1 cellular context compared by ENCODE assay signal in the genomic region with DNA sequence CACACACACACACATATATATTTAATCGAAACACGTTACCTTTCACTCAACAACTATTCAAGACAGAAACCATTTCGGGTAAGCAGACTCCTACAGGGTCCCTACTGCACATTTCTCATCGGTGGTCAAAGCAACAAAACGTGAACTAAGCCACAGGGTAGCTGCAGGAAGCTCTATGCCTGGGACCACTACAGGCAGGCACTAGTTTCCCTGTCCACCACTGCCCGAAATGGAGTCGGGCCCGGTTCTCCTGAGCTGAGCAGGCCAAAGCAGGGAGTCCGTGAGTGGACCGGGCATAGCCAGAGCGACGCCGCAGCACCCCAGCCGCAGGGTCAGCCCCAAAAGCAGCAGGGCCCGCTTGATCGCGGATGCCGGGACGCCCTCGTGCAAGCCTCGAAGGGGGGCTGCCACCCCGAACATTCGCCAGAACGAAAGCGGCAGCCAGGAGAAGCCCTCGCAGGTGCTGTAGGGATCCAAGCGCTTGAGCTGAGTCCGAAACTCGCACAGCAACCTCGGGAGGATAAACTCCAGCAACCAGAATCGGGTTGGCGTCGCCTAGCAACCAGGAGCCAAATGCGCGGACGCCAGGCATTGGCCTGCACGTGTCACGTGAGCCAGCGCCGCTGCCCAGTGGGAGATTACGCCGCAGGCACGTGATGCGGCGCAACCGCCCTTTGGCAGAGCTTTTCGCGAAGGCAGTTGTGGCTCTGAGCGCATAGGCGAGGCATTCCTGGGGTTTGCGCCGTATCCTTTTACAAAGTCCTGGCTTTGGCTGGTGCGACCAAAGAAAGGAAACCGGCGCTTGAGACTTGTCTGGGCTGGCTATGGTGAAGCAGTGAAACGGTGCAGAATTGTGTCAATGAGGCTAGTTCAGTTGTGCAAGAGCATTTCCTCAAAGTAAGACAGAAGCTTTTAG.
TF ChIP-seq lines count a peak whose summit lies in the region.

No MANE protein-coding gene starts in this region.

TF ChIP-seq in HEK293, 187 proteins besides CTCF, POLR2A, EP300 and RAD21 (continued from another document and continues in another):
- TF ChIP-seq ZNF148 (tag by site-specific recombination; IDR thresholded peaks at IDR 0.05; ENCODE audit: borderline replicate concordance) (no peak), ZBTB49 (tag by site-specific recombination; IDR thresholded peaks at IDR 0.05; ENCODE audit: low read depth) (no peak), ZNF169 (tag by site-specific recombination; IDR thresholded peaks at IDR 0.05) (no peak), ZNF501 (tag by site-specific recombination; IDR thresholded peaks at IDR 0.05) (no peak), ZNF571 (tag by site-specific recombination; IDR thresholded peaks at IDR 0.05) (no peak), GLI2 (tag by site-specific recombination; IDR thresholded peaks at IDR 0.05; ENCODE audit: borderline replicate concordance, low read depth) (no peak), ZNF785 (tag by site-specific recombination; IDR thresholded peaks at IDR 0.05) (peak; percentile 48; the same call in 1 of the 2 replicates), ZNF654 (tag by site-specific recombination; IDR thresholded peaks at IDR 0.05; ENCODE audit: low read depth) (no peak), ZSCAN23 (tag by site-specific recombination; IDR thresholded peaks at IDR 0.05) (no peak), ZNF121 (tag by site-specific recombination; IDR thresholded peaks at IDR 0.05) (no peak), ZNF747 (tag by site-specific recombination; IDR thresholded peaks at IDR 0.05) (no peak), ZNF341 (tag by site-specific recombination; IDR thresholded peaks at IDR 0.05; ENCODE audit: low read depth) (no peak), ZNF623 (tag by site-specific recombination; IDR thresholded peaks at IDR 0.05) (no peak), ZNF549 (tag by site-specific recombination; IDR thresholded peaks at IDR 0.05) (no peak), ZNF843 (tag by site-specific recombination; IDR thresholded peaks at IDR 0.05) (no peak), ZSCAN30 (tag by site-specific recombination; IDR thresholded peaks at IDR 0.05) (no peak), GLIS2 (tag by site-specific recombination; IDR thresholded peaks at IDR 0.05) (peak; percentile 24; the same call in 1 of the 2 replicates), TSHZ1 (tag by site-specific recombination; IDR thresholded peaks at IDR 0.05; ENCODE audit: borderline replicate concordance) (no peak), GLI4 (tag by site-specific recombination; IDR thresholded peaks at IDR 0.05) (no peak), MYNN (tag by site-specific recombination; IDR thresholded peaks at IDR 0.05; ENCODE audit: borderline replicate concordance) (peak; percentile 60; the same call in 1 of the 2 replicates), ZNF544 (tag by site-specific recombination; IDR thresholded peaks at IDR 0.05) (no peak), ZNF596 (tag by site-specific recombination; IDR thresholded peaks at IDR 0.05) (no peak), OSR2 (tag by site-specific recombination; IDR thresholded peaks at IDR 0.05) (no peak), ZNF214 (tag by site-specific recombination; IDR thresholded peaks at IDR 0.05; ENCODE audit: borderline replicate concordance) (no peak), ZNF777 (tag by site-specific recombination; IDR thresholded peaks at IDR 0.05; ENCODE audit: borderline replicate concordance) (no peak)
- TF ChIP-seq, protein P1, sequence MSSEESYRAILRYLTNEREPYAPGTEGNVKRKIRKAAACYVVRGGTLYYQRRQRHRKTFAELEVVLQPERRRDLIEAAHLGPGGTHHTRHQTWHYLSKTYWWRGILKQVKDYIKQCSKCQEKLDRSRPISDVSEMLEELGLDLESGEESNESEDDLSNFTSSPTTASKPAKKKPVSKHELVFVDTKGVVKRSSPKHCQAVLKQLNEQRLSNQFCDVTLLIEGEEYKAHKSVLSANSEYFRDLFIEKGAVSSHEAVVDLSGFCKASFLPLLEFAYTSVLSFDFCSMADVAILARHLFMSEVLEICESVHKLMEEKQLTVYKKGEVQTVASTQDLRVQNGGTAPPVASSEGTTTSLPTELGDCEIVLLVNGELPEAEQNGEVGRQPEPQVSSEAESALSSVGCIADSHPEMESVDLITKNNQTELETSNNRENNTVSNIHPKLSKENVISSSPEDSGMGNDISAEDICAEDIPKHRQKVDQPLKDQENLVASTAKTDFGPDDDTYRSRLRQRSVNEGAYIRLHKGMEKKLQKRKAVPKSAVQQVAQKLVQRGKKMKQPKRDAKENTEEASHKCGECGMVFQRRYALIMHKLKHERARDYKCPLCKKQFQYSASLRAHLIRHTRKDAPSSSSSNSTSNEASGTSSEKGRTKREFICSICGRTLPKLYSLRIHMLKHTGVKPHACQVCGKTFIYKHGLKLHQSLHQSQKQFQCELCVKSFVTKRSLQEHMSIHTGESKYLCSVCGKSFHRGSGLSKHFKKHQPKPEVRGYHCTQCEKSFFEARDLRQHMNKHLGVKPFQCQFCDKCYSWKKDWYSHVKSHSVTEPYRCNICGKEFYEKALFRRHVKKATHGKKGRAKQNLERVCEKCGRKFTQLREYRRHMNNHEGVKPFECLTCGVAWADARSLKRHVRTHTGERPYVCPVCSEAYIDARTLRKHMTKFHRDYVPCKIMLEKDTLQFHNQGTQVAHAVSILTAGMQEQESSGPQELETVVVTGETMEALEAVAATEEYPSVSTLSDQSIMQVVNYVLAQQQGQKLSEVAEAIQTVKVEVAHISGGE (tag by site-specific recombination; conservative IDR thresholded peaks at IDR 0.05; ENCODE audit: low read depth) = no peak; the same call in 1 of the 2 replicates
- TF ChIP-seq, protein P2, sequence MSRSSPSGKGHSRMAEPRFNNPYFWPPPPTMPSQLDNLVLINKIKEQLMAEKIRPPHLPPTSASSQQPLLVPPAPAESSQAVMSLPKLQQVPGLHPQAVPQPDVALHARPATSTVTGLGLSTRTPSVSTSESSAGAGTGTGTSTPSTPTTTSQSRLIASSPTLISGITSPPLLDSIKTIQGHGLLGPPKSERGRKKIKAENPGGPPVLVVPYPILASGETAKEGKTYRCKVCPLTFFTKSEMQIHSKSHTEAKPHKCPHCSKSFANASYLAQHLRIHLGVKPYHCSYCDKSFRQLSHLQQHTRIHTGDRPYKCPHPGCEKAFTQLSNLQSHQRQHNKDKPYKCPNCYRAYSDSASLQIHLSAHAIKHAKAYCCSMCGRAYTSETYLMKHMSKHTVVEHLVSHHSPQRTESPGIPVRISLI (tag by site-specific recombination; IDR thresholded peaks at IDR 0.05) = no peak
- TF ChIP-seq, protein P3, sequence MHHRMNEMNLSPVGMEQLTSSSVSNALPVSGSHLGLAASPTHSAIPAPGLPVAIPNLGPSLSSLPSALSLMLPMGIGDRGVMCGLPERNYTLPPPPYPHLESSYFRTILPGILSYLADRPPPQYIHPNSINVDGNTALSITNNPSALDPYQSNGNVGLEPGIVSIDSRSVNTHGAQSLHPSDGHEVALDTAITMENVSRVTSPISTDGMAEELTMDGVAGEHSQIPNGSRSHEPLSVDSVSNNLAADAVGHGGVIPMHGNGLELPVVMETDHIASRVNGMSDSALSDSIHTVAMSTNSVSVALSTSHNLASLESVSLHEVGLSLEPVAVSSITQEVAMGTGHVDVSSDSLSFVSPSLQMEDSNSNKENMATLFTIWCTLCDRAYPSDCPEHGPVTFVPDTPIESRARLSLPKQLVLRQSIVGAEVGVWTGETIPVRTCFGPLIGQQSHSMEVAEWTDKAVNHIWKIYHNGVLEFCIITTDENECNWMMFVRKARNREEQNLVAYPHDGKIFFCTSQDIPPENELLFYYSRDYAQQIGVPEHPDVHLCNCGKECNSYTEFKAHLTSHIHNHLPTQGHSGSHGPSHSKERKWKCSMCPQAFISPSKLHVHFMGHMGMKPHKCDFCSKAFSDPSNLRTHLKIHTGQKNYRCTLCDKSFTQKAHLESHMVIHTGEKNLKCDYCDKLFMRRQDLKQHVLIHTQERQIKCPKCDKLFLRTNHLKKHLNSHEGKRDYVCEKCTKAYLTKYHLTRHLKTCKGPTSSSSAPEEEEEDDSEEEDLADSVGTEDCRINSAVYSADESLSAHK (tag by site-specific recombination; IDR thresholded peaks at IDR 0.05) = no peak
- TF ChIP-seq, protein P4, sequence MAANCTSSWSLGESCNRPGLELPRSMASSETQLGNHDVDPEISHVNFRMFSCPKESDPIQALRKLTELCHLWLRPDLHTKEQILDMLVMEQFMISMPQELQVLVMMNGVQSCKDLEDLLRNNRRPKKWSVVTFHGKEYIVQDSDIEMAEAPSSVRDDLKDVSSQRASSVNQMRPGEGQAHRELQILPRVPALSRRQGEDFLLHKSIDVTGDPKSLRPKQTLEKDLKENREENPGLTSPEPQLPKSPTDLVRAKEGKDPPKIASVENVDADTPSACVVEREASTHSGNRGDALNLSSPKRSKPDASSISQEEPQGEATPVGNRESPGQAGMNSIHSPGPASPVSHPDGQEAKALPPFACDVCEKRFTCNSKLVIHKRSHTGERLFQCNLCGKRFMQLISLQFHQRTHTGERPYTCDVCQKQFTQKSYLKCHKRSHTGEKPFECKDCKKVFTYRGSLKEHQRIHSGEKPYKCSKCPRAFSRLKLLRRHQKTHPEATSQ (tag by site-specific recombination; IDR thresholded peaks at IDR 0.05) = no peak
- TF ChIP-seq, protein P5, sequence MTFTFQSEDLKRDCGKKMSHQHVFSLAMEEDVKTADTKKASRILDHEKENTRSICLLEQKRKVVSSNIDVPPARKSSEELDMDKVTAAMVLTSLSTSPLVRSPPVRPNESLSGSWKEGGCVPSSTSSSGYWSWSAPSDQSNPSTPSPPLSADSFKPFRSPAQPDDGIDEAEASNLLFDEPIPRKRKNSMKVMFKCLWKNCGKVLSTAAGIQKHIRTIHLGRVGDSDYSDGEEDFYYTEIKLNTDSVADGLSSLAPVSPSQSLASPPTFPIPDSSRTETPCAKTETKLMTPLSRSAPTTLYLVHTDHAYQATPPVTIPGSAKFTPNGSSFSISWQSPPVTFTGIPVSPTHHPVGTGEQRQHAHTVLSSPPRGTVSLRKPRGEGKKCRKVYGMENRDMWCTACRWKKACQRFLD (tag by site-specific recombination; IDR thresholded peaks at IDR 0.05) = no peak
